ENCODE assay signal across 8 cellular contexts in the genomic region with DNA sequence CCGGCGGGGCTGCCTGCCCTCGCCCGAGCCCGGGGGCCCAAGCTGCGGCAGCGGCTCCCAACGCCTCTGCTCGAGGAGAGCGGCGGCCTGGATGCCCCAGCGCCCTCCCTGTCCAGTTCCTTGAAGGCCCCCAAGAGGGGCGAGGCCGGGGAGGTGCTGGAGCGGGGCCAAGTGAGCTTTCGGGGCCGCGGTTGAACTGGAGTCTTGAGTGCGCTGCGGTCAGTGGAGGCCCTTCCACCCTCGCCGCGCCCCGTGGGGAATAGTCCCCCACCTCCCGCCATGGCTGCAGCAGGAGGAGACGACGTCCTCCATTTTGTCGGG. TPM values are rescaled to one million over a fixed set of nuclear protein-coding genes. Genes with fewer than 3 reads are reported as not detected.
DNase-seq lines count a peak whose midpoint lies in the region; ATAC-seq, FAIRE-seq and TF ChIP-seq lines count a peak whose summit lies in the region.

No MANE protein-coding gene starts in this region.

- no peaks in the 10 kb centered on the region for H3K9me3 ChIP-seq in HUES64 (ENCODE audit: insufficient read depth, low read depth, low read length)
- H3K9me3 ChIP-seq in SU-DHL-6 (ENCODE audit: insufficient read depth, low read length), result no peaks in the 10 kb centered on the region
- no peaks in the 10 kb centered on the region for H3K9me3 ChIP-seq in GM12878 (replicated peaks; ENCODE audit: control insufficient read depth, insufficient read depth, low read length)
- H3K9me3 ChIP-seq in iPS-18a (ENCODE audit: control insufficient read depth, low read depth, low read length), result no peaks in the 10 kb centered on the region
- H3K9me3 ChIP-seq in smooth muscle cell (replicated peaks; ENCODE audit: low read depth), result no peaks in the 10 kb centered on the region

- no peaks in the 10 kb centered on the region for H3K27me3 ChIP-seq in HUES64 (ENCODE audit: insufficient read depth, low read length)
- no peaks in the 10 kb centered on the region for H3K27me3 ChIP-seq in SU-DHL-6 (ENCODE audit: low read length)
- no peaks in the 10 kb centered on the region for H3K27me3 ChIP-seq in GM12878 (replicated peaks in 1 of 2; ENCODE audit: control insufficient read depth in 2 of 2, insufficient read depth in 2 of 2, low read length in 1 of 2)
- H3K27me3 ChIP-seq in iPS-18a (ENCODE audit: control insufficient read depth, insufficient read depth, low read length), result no peaks in the 10 kb centered on the region
- no peaks in the 10 kb centered on the region for H3K27me3 ChIP-seq in smooth muscle cell (ENCODE audit: low read depth)

- RAD21 ChIA-PET in GM12878 (lab: Charles Lee; ENCODE audit: unreplicated experiment), result interaction anchor here (0.9 to 1.0 kb wide), 2 partner anchors 64 to 81 kb away, joined by 3 read pairs; a partner anchor contains a TSS

- peaks cover 29% of the 10 kb centered on the region for H3K79me2 ChIP-seq in SU-DHL-6 (ENCODE audit: insufficient read depth, low read length)
- peaks cover 35% of the 10 kb centered on the region for H3K79me2 ChIP-seq in GM12878 (ENCODE audit: control insufficient read depth, insufficient read depth, low read length)
- H3K79me2 ChIP-seq in smooth muscle cell (ENCODE audit: low read depth), result peaks cover 37% of the 10 kb centered on the region

- H3K4me3 ChIP-seq in HUES64 (ENCODE audit: low read length), result peak overlapping the region; percentile 74
- H3K4me3 ChIP-seq in SU-DHL-6 (ENCODE audit: insufficient read depth, low read length, poor library complexity, severe bottlenecking), result peak overlapping the region; percentile 62
- peak overlapping the region; percentile 79 for H3K4me3 ChIP-seq in GM12878
- H3K4me3 ChIP-seq in iPS-18a (ENCODE audit: low read length), result peak overlapping the region; percentile 84
- peak overlapping the region; percentile 97 for H3K4me3 ChIP-seq in smooth muscle cell

- H3K9me2 ChIP-seq in SU-DHL-6 (replicated peaks; ENCODE audit: insufficient read depth, low read length), result no peaks in the 10 kb centered on the region

- H3K27ac ChIP-seq in HUES64 (ENCODE audit: low read depth, low read length) (peak overlapping the region; percentile 93), SU-DHL-6 (ENCODE audit: low read depth, low read length) (peak overlapping the region; percentile 70), GM12878 (ENCODE audit: control insufficient read depth, insufficient read depth) (peak overlapping the region; percentile 99), iPS-18a (ENCODE audit: low read length) (peak overlapping the region; percentile 85), smooth muscle cell (ENCODE audit: low read depth) (peak overlapping the region; percentile 55)

- no peak for TF ChIP-seq RAD21 in GM12878 (IDR thresholded peaks at IDR 0.05; ENCODE audit: insufficient read depth, low read depth, low read length)

- H4K20me1 ChIP-seq in SU-DHL-6 (ENCODE audit: low read depth, low read length) (no peaks in the 10 kb centered on the region), GM12878 (ENCODE audit: control insufficient read depth, insufficient read depth) (no peaks in the 10 kb centered on the region), smooth muscle cell (ENCODE audit: low read depth) (peaks cover 32% of the 10 kb centered on the region)

- BruUV-seq in GM12878 (replicated peaks; lab: Mats Ljungman, UMichigan), result TSS peak; percentile 91

- in situ Hi-C loops in GM12878 (cut with MboI), result no loop called here

- H3K9ac ChIP-seq in HUES64 (ENCODE audit: low read depth, low read length) (peak overlapping the region; percentile 90), SU-DHL-6 (ENCODE audit: low read length) (peak overlapping the region; percentile 76), GM12878 (ENCODE audit: control insufficient read depth, insufficient read depth, low read length) (peak overlapping the region; percentile 98), iPS-18a (ENCODE audit: low read length) (peak overlapping the region; percentile 92), smooth muscle cell (ENCODE audit: low read depth) (peak overlapping the region; percentile 60)

- no peak for FAIRE-seq in GM12878 (lab: Jason Lieb, UNC)

- DNase-seq in ELR (ENCODE audit: low read depth) (peak; percentile 83), GM12878 (ENCODE audit: low read depth, low spot score) (no peak), smooth muscle cell (lab: John Stamatoyannopoulos, UW; ENCODE audit: unreplicated experiment) (peak; percentile 79), ecto neural progenitor cell (ENCODE audit: low spot score) (no peak)

- POLR2A ChIA-PET in GM12878 (lab: Charles Lee), result interaction anchor here (0.9 kb wide), 3 partner anchors 11 to 81 kb away, joined by 3 to 5 read pairs (median 3); a partner anchor contains a TSS

- TF ChIP-seq CTCF in SU-DHL-6 (IDR thresholded peaks at IDR 0.05; ENCODE audit: insufficient read depth, low read length, poor library complexity, severe bottlenecking) (no peak), GM12878 (IDR thresholded peaks at IDR 0.05 in 2 of 3, conservative IDR thresholded peaks at IDR 0.05 in 1 of 3; ENCODE audit: control insufficient read depth in 2 of 3, extremely low read depth in 1 of 3, insufficient read depth in 1 of 3, low read depth in 3 of 3, low read length in 3 of 3) (no peak), smooth muscle cell (IDR thresholded peaks at IDR 0.05; ENCODE audit: borderline replicate concordance, insufficient read depth, poor library complexity, severe bottlenecking) (no peak)

- intact Hi-C loops in GM12878 (cut with micrococcal nuclease; ENCODE audit: unreplicated experiment), result loop anchor here (5.0 to 10.0 kb wide), 2 partner anchors 97 to 229 kb away; a partner anchor contains a TSS

- no peak; the same call in 1 of the 2 replicates for TF ChIP-seq POLR2A in GM12878 (IDR thresholded peaks at IDR 0.05; ENCODE audit: low read depth, low read length)

- H3K4me1 ChIP-seq in HUES64 (ENCODE audit: insufficient read depth, low read length) (peaks cover 20% of the 10 kb centered on the region), GM12878 (ENCODE audit: control insufficient read depth, insufficient read depth, low read length) (peaks cover 21% of the 10 kb centered on the region), iPS-18a (ENCODE audit: control insufficient read depth, low read depth, low read length) (peaks cover 20% of the 10 kb centered on the region), smooth muscle cell (ENCODE audit: low read depth) (peaks cover 13% of the 10 kb centered on the region)

- CTCF ChIA-PET in GM12878 (lab: Yijun Ruan, JAX), result interaction anchor here (0.7 to 1.3 kb wide), 3 partner anchors 16 to 93 kb away, joined by 3 to 4 read pairs (median 3); no protein-coding TSS in a partner anchor

- H3F3A ChIP-seq in SU-DHL-6 (ENCODE audit: insufficient read depth) (peaks cover 6% of the 10 kb centered on the region; the same call in 1 of the 2 replicates), smooth muscle cell (ENCODE audit: low read depth) (peaks cover 20% of the 10 kb centered on the region)

- H3K36me3 ChIP-seq in HUES64 (ENCODE audit: insufficient read depth, low read length) (no peaks in the 10 kb centered on the region), SU-DHL-6 (ENCODE audit: low read length) (no peaks in the 10 kb centered on the region), GM12878 (ENCODE audit: control insufficient read depth in 2 of 2, insufficient read depth in 2 of 2, low read length in 1 of 2) (no peaks in the 10 kb centered on the region), iPS-18a (ENCODE audit: control insufficient read depth, low read depth, low read length) (peaks cover 7% of the 10 kb centered on the region), smooth muscle cell (ENCODE audit: low read depth) (no peaks in the 10 kb centered on the region)

- peak overlapping the region; percentile 85 for H2AFZ ChIP-seq in SU-DHL-6 (ENCODE audit: low read depth, low read length, severe bottlenecking)
- H2AFZ ChIP-seq in GM12878 (ENCODE audit: control insufficient read depth, low read depth, low read length), result peak overlapping the region; percentile 80
- peak overlapping the region; percentile 83 for H2AFZ ChIP-seq in smooth muscle cell (ENCODE audit: low read depth)

- SMC1A ChIA-PET in GM12878 (lab: Charles Lee; ENCODE audit: uncharacterized antibody, unreplicated experiment), result interaction anchor here (1.1 to 1.4 kb wide), 2 partner anchors 24 to 81 kb away, joined by 3 to 4 read pairs; a partner anchor contains a TSS

- 16% methylated on average over 28 of the region's 28 CpGs for WGBS in HUES64
- under 1% methylated on average over 25 of the region's 28 CpGs for WGBS in GM12878 (ENCODE audit: insufficient coverage, insufficient replicate concordance, low lambda C conversion rate, missing lambda C conversion rate)
- WGBS in smooth muscle cell (ENCODE audit: low lambda C conversion rate), result 1% methylated on average over 20 of the region's 28 CpGs

- ATAC-seq in GM21447 (IDR thresholded peaks at IDR 0.05; ENCODE audit: unreplicated experiment) (peak; percentile 26), GM12878 (peak; percentile 59)

- H3K4me2 ChIP-seq in SU-DHL-6 (ENCODE audit: low read depth, low read length, poor library complexity, severe bottlenecking) (peak overlapping the region; percentile 58), GM12878 (ENCODE audit: control insufficient read depth, insufficient read depth) (peak overlapping the region; percentile 87), smooth muscle cell (peak overlapping the region; percentile 83)

- no peak for TF ChIP-seq EP300 in GM12878 (IDR thresholded peaks at IDR 0.05; ENCODE audit: borderline replicate concordance in 1 of 2, control insufficient read depth in 1 of 2, low read depth in 2 of 2, low read length in 2 of 2)

TF ChIP-seq in GM12878, 131 proteins besides CTCF, POLR2A, EP300 and RAD21 (continues in another document):
- TF ChIP-seq MEF2B (IDR thresholded peaks at IDR 0.05; ENCODE audit: partially characterized antibody, poor library complexity, severe bottlenecking), result peak; percentile 82

RNA-seq across cellular contexts. Expression of a gene that starts 0.5 kb away (rescaled TPM):
- polyA plus RNA-seq in HUES64 (2013, experiment 1 of 2), result 7.7 TPM
- 8.4 TPM for polyA plus RNA-seq in HUES64 (2013, experiment 2 of 2)
- total RNA-seq in GM12878 (2013; cell fraction: nucleolus; rRNA removed), result 52.4 and 59.0 TPM in 2 replicates
- 8.2 and 10.5 TPM in 2 replicates for total RNA-seq in GM12878 (2014; rRNA removed)
- total RNA-seq in GM12878 (2014; rRNA removed; fragmentation: Illumina TruSeq; extraction: Trizol), result 13.3 and 14.1 TPM in 2 replicates
- 8.0 and 8.1 TPM in 2 replicates for total RNA-seq in GM12878 (2021)
- polyA plus RNA-seq in GM12878 (2011; ENCODE audit: low read depth), result 7.0 TPM
- polyA plus RNA-seq in GM12878 (2011; rRNA removed), result 12.4 and 23.1 TPM in 2 replicates
- polyA plus RNA-seq in GM12878 (2011; cell fraction: cytosol; rRNA removed), result 2.9 and 4.6 TPM in 2 replicates
- 6.6 and 6.8 TPM in 2 replicates for polyA plus RNA-seq in GM12878 (2011; cell fraction: nucleus; rRNA removed)
- polyA plus RNA-seq in GM12878 (2012), result 9.1 and 11.2 TPM in 2 replicates
- 11.8 and 13.9 TPM in 2 replicates for polyA plus RNA-seq in GM12878 (2014; fragmentation: Illumina TruSeq; extraction: Trizol)
- polyA plus RNA-seq in GM12878 (2014; fragmentation: Nextera tagmentation; extraction: Ambion mirVana), result 1 to 10 TPM; 7.7 to 9.4 TPM
- polyA plus RNA-seq in GM12878 (2014; rRNA removed), result 5.3 and 7.1 TPM in 2 replicates
- 10 to 100 TPM; 13.2 to 13.7 TPM for polyA plus RNA-seq in GM12878 (2016; fragmentation: Nextera tagmentation; extraction: Ambion mirVana)
- 6.6 and 11.8 TPM in 2 replicates for polyA minus RNA-seq in GM12878 (2011; rRNA and poly(A)+ RNA removed)
- polyA minus RNA-seq in GM12878 (2011; cell fraction: cytosol; rRNA and poly(A)+ RNA removed), result 2.3 and 4.3 TPM in 2 replicates
- polyA minus RNA-seq in GM12878 (2011; cell fraction: nucleus; rRNA and poly(A)+ RNA removed), result 5.4 and 6.0 TPM in 2 replicates
- 20.9 and 21.0 TPM in 2 replicates for total RNA-seq in smooth muscle cell
- 14.1 and 17.3 TPM in 2 replicates for polyA plus RNA-seq in smooth muscle cell

Comparison
In these comparisons a context has a peak if more than half of its experiments do, and no peak if none do; other contexts are left out.
1. DNase-seq: peak in ELR (single experiment) and smooth muscle cell (single experiment); none in GM12878 (single experiment) and ecto neural progenitor cell (single experiment).
2. Peak in every context shown above with its lines, with median percentiles within 50 percentile points of each other: H3K27ac ChIP-seq, H3K4me3 ChIP-seq, H3K9ac ChIP-seq, H2AFZ ChIP-seq and H3K4me2 ChIP-seq.